ENCODE assay signal across 21 cellular contexts in genomic region chr1:198811436-198811835, GRCh38.
DNase-seq lines count a peak whose midpoint lies in the region; ATAC-seq, FAIRE-seq and TF ChIP-seq lines count a peak whose summit lies in the region.
"Had no signal": no experiment of that assay in that cellular context is flagged by ENCODE, and none has a peak within 500 bp of the region (broad histone marks: within the 10 kb centered on the region; RNA-seq: fewer than 3 reads in every experiment).

No MANE protein-coding gene starts in this region.

- H3K36me3 ChIP-seq in endothelial cell of umbilical vein (ENCODE audit: control insufficient read depth in 2 of 2, extremely low read depth in 1 of 2, insufficient read depth in 2 of 2, low read length in 2 of 2): no peaks in the 10 kb centered on the region
- H3K36me3 ChIP-seq in effector memory CD4-positive, alpha-beta T cell (ENCODE audit: control insufficient read depth, insufficient read depth, low read length): no peaks in the 10 kb centered on the region

- H3K27ac Mint-ChIP-seq in osteocyte (ENCODE audit: unreplicated experiment): no peak overlapping the region
- H3K27ac Mint-ChIP-seq: CD4-positive, alpha-beta T cell; GM23338; HFFc6 had no signal

- no TSS peak for BruUV-seq in endothelial cell of umbilical vein (replicated peaks; lab: Mats Ljungman, UMichigan)

- H3K27me3 Mint-ChIP-seq in osteocyte (ENCODE audit: unreplicated experiment): no peaks in the 10 kb centered on the region
- H3K27me3 Mint-ChIP-seq: CD4-positive, alpha-beta T cell had no signal

- no peaks in the 10 kb centered on the region for H4K20me1 ChIP-seq in endothelial cell of umbilical vein (replicated peaks; ENCODE audit: control insufficient read depth, extremely low read depth, insufficient read depth, low read length)

- no peaks in the 10 kb centered on the region for H3K9me1 ChIP-seq in endothelial cell of umbilical vein (replicated peaks; ENCODE audit: control insufficient read depth, extremely low read depth, insufficient read depth, low read length)

- no peak overlapping the region for H3K4me2 ChIP-seq in endothelial cell of umbilical vein (ENCODE audit: insufficient read depth, low read length)
- H3K4me2 ChIP-seq: A549, GM23338 had no signal

- H3K9ac ChIP-seq in endothelial cell of umbilical vein (replicated peaks; ENCODE audit: extremely low read depth, insufficient read depth, low read length): no peak overlapping the region

- no peaks in the 10 kb centered on the region for H3K79me2 ChIP-seq in endothelial cell of umbilical vein (ENCODE audit: control insufficient read depth, insufficient read depth, low read length)

- TF ChIP-seq POLR2A in GM12892 (IDR thresholded peaks at IDR 0.05; ENCODE audit: low read depth, low read length) (no peak), endothelial cell of umbilical vein (IDR thresholded peaks at IDR 0.05; ENCODE audit: low read depth, low read length) (no peak)

- TF ChIP-seq CTCF in endothelial cell of umbilical vein (IDR thresholded peaks at IDR 0.05; ENCODE audit: extremely low read depth in 1 of 2, insufficient read depth in 1 of 2, low read depth in 1 of 2, low read length in 2 of 2) (no peak), osteocyte (IDR thresholded peaks at IDR 0.05) (no peak)

- FAIRE-seq in GM12892 (lab: Jason Lieb, UNC) (peak; percentile 9), endothelial cell of umbilical vein (lab: Jason Lieb, UNC) (no peak)
- FAIRE-seq: H54 had no signal

- H2AFZ ChIP-seq in endothelial cell of umbilical vein (ENCODE audit: low read depth, low read length): no peak overlapping the region
- H2AFZ ChIP-seq: GM23338 had no signal

- ATAC-seq in HG03108 (IDR thresholded peaks at IDR 0.05; ENCODE audit: unreplicated experiment): no peak
- ATAC-seq in HG02884 (IDR thresholded peaks at IDR 0.05; ENCODE audit: unreplicated experiment): no peak
- ATAC-seq: A549, GM23338, HCT116 had no signal

- H3K9me3 Mint-ChIP-seq in osteocyte (ENCODE audit: unreplicated experiment): peaks cover 31% of the 10 kb centered on the region

- DNase-seq in GM12892 (ENCODE audit: insufficient read length): no peak
- DNase-seq in SK-N-DZ (ENCODE audit: low spot score): peak; percentile 17
- peak; percentile 78 for DNase-seq in endothelial cell of umbilical vein (ENCODE audit: low read depth, low spot score)
- peak; percentile 64 to 81 for DNase-seq in lung microvascular endothelial cell (ENCODE audit: low read depth in 2 of 2)
- DNase-seq in effector memory CD4-positive, alpha-beta T cell: no peak
- no peak for DNase-seq in osteocyte (ENCODE audit: extremely low spot score, unreplicated experiment)
- DNase-seq: AML-193; Caco-2; CD4-positive, alpha-beta T cell; DMS153; DMS79; GDM1; HFFc6 had no signal

- no peaks in the 10 kb centered on the region for H3K27me3 ChIP-seq in endothelial cell of umbilical vein (ENCODE audit: control insufficient read depth in 2 of 2, insufficient read depth in 2 of 2, low read length in 2 of 2)
- no peaks in the 10 kb centered on the region for H3K27me3 ChIP-seq in effector memory CD4-positive, alpha-beta T cell (replicated peaks; ENCODE audit: control insufficient read depth, insufficient read depth, low read length, poor library complexity, severe bottlenecking)

- POLR2A ChIA-PET in endothelial cell of umbilical vein (lab: Charles Lee): no interaction called here

- dilution Hi-C loops in endothelial cell of umbilical vein (cut with MboI; ENCODE audit: extremely low pct_ligation_motif_present, low sequenced_read_pairs): no loop called here

- H3K36me3 Mint-ChIP-seq in osteocyte (ENCODE audit: unreplicated experiment): peaks cover 27% of the 10 kb centered on the region

- no peak overlapping the region for H3K4me3 ChIP-seq in endothelial cell of umbilical vein (replicated peaks in 1 of 3; ENCODE audit: insufficient read depth in 1 of 3, low read depth in 1 of 3, low read length in 3 of 3)
- H3K4me3 ChIP-seq in effector memory CD4-positive, alpha-beta T cell (ENCODE audit: insufficient read depth, low read depth, low read length, poor library complexity, severe bottlenecking): no peak overlapping the region
- H3K4me3 ChIP-seq: A549, GM23338 had no signal

- H3K9me3 ChIP-seq in endothelial cell of umbilical vein (replicated peaks; ENCODE audit: control insufficient read depth, insufficient read depth, low read length): no peaks in the 10 kb centered on the region
- no peaks in the 10 kb centered on the region for H3K9me3 ChIP-seq in effector memory CD4-positive, alpha-beta T cell (ENCODE audit: control insufficient read depth, low read length)
- H3K9me3 ChIP-seq: A549 had no signal

- no peak overlapping the region for H3K27ac ChIP-seq in endothelial cell of umbilical vein (ENCODE audit: insufficient read depth, low read depth, low read length)
- H3K27ac ChIP-seq in effector memory CD4-positive, alpha-beta T cell (ENCODE audit: insufficient read depth, low read length, poor library complexity, severe bottlenecking): no peak overlapping the region
- H3K27ac ChIP-seq: A549, C4-2B, HL-60 had no signal

- no peaks in the 10 kb centered on the region for H3K4me1 ChIP-seq in endothelial cell of umbilical vein (ENCODE audit: control insufficient read depth, extremely low read depth, insufficient read depth, low read length)
- H3K4me1 ChIP-seq in effector memory CD4-positive, alpha-beta T cell (ENCODE audit: control insufficient read depth, insufficient read depth, low read length, poor library complexity, severe bottlenecking): no peaks in the 10 kb centered on the region
- H3K4me1 ChIP-seq: A549, Caco-2 had no signal

- CTCF ChIA-PET in endothelial cell of umbilical vein (lab: Charles Lee): no interaction called here

- H3K4me1 Mint-ChIP-seq in osteocyte (ENCODE audit: unreplicated experiment): peaks cover 5% of the 10 kb centered on the region
- H3K4me1 Mint-ChIP-seq: GM23338 had no signal

- H3K4me3 Mint-ChIP-seq in osteocyte (ENCODE audit: unreplicated experiment): no peak overlapping the region
- H3K4me3 Mint-ChIP-seq: CD4-positive, alpha-beta T cell; GM23338; HFFc6 had no signal

- intact Hi-C loops in endothelial cell of umbilical vein (cut with micrococcal nuclease): no loop called here

TF ChIP-seq in endothelial cell of umbilical vein, 7 proteins besides CTCF, POLR2A, EP300 and RAD21:
- TF ChIP-seq, protein P1, sequence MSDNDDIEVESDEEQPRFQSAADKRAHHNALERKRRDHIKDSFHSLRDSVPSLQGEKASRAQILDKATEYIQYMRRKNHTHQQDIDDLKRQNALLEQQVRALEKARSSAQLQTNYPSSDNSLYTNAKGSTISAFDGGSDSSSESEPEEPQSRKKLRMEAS (IDR thresholded peaks at IDR 0.05; ENCODE audit: insufficient read depth, insufficient read length): no peak
- no peak for TF ChIP-seq POLR2AphosphoS5 (IDR thresholded peaks at IDR 0.05; ENCODE audit: insufficient read depth, low read depth, low read length)
- TF ChIP-seq JUN (IDR thresholded peaks at IDR 0.05; ENCODE audit: borderline replicate concordance, insufficient read depth, insufficient read length, low read depth): no peak
- TF ChIP-seq EZH2 (IDR thresholded peaks at IDR 0.05; ENCODE audit: borderline replicate concordance, low read depth, low read length, severe bottlenecking): no peak
- TF ChIP-seq GATA2 (IDR thresholded peaks at IDR 0.05; ENCODE audit: insufficient read depth, insufficient read length, low read depth, low read length): no peak
- TF ChIP-seq MYC (IDR thresholded peaks at IDR 0.05; ENCODE audit: low read depth, low read length): no peak
- no peak for TF ChIP-seq FOS (IDR thresholded peaks at IDR 0.05; ENCODE audit: borderline replicate concordance, insufficient read depth, low read length)

Comparison
In these comparisons a context has a peak if more than half of its experiments do, and no peak if none do; other contexts are left out.
1. DNase-seq: peak in SK-N-DZ (single experiment), endothelial cell of umbilical vein (single experiment) and lung microvascular endothelial cell (2 of 2); none in GM12892 (single experiment), effector memory CD4-positive, alpha-beta T cell (0 of 3) and osteocyte (single experiment).